Comparison of ENCODE assay signal across 1 cellular context in the genomic region with DNA sequence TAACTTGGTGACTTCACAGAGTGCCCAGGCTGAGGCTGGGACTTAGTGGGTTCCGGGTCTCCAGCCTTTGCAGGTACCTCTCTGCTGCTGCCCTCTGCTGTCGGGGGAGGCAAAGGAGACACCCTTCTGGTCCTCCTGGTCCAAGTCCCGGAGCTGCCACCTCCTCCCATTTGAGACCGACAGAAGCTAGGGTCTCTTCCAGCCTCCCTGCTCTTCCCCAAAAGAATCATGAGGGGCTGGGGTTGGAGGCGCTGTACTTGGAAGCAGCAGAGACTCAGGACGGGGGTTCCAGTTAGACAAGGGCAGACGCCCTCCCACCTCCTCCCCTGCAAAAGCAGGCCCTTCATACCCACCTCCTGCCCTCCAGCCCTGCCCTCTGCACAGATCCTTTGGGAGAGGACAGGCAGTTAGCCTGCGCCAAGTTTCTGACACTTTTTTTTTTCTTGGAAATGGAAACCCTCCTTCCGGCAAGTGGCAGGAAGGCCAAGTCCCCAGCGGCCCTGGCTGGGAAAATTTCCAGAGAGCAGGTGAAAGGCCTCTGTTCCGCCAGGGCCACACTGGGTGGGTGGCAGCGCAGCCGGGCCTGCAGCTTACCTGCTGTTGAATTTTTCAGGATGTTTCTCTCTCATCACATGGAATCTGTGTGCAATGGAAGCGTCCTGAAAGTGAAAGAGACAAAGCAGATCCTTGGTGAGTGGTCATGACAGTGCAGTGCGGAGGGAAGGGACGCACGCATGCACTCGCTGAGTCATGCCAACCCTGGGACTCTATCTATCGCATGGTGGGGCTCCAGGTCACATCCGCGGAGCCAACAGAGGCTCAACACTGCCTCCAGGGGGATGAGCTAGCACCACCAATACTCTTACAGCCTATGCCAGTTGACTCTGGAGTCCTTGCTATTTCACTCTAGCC.
A peak's percentile ranks its signal among the peaks of the same experiment; 100 is the strongest.
TF ChIP-seq lines count a peak whose summit lies in the region.

No MANE protein-coding gene starts in this region.

TF ChIP-seq in IMR-90, 13 proteins besides CTCF, POLR2A, EP300 and RAD21 (continued from another document):
- no peak for TF ChIP-seq ELK1 (IDR thresholded peaks at IDR 0.05; ENCODE audit: borderline replicate concordance, low read depth, low read length)
- TF ChIP-seq NFE2L2 (IDR thresholded peaks at IDR 0.05; ENCODE audit: low read depth, low read length): peak; percentile 84
- TF ChIP-seq FOS (IDR thresholded peaks at IDR 0.05; ENCODE audit: low read depth, low read length): peak; percentile 61
- no peak for TF ChIP-seq CHD1 (IDR thresholded peaks at IDR 0.05; ENCODE audit: low read depth, low read length)
- peak; percentile 58 for TF ChIP-seq BHLHE40 (IDR thresholded peaks at IDR 0.05; ENCODE audit: low read depth, low read length)
TF ChIP-seq in IMR-90: peak in this region for 6.
